8 cellular contexts compared by ENCODE assay signal in the genomic region with DNA sequence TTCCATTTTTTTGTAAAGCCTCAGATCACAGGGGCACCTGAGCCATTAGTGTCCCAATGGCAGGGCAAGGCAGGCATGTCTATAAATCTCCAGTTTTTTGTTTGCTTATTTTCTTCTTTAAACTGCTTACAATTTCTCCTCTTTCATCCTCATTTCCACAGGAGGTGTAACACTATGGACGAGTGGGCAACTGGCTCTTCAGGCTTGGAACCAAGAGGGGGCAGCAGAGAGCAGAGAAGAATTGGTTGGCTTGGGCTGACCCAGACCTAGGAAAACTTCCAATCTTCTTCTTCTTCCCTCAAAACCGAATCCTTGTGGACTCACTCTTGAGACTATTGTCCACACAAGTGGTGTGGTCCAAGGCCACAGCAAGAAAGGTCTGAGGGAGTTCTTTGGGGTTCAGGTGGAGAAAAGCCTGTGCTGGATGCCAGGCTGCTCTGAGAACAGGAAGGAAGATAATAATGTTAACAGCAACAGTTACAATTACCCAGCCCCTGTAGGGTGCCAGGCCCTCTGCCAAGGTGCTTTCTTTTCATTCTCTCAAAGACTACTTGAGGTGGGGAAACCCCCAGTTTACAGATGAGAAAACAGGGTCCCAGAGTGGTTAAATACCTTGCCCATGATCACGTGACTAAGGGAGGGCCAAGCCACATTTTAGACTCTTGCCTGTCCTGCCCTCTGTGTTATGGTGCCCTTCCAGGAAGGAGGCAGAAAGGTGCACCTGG.
A peak's percentile ranks its signal among the peaks of the same experiment; 100 is the strongest.
DNase-seq lines count a peak whose midpoint lies in the region; ATAC-seq, FAIRE-seq and TF ChIP-seq lines count a peak whose summit lies in the region.

No MANE protein-coding gene starts in this region.

- H3K27ac ChIP-seq in CD8-positive, alpha-beta memory T cell (ENCODE audit: low read depth, low read length) = no peak overlapping the region
- H3K27ac ChIP-seq in K562 (ENCODE audit: extremely low read depth, low read depth, low read length) (no peak overlapping the region), spleen (no peak overlapping the region)

- WGBS in K562 (ENCODE audit: insufficient coverage, low coverage, missing lambda C conversion rate) = 0% methylated on average over 3 of the region's 3 CpGs
- WGBS in spleen, 5 donors = 24 to 37% (median 29%) methylated on average over 3 of the region's 3 CpGs

- H3K9me1 ChIP-seq in K562 (ENCODE audit: control insufficient read depth, insufficient read depth, low read length) = no peaks in the 10 kb centered on the region

- H3K27ac Mint-ChIP-seq in CD8-positive, alpha-beta memory T cell = peak overlapping the region in 1 of 8 donors; percentile 64

- no TSS peak for BruUV-seq in K562 (replicated peaks; lab: Mats Ljungman, UMichigan)

- no peak overlapping the region for H3K4me3 ChIP-seq in CD8-positive, alpha-beta memory T cell (ENCODE audit: low read length)
- H3K4me3 ChIP-seq in K562 (no peak overlapping the region), spleen (no peak overlapping the region)

- H3K4me2 ChIP-seq in K562 (ENCODE audit: insufficient read depth, low read length) = no peak overlapping the region

- peaks cover 6 to 10% (median 6%) of the 10 kb centered on the region in 3 donors for H3K4me1 Mint-ChIP-seq in CD8-positive, alpha-beta memory T cell

- peak; percentile 14 for FAIRE-seq in RCC 7860 (lab: Jason Lieb, UNC)
- peak; percentile 89 for FAIRE-seq in K562 (lab: Jason Lieb, UNC)

- H3K4me1 ChIP-seq in CD8-positive, alpha-beta memory T cell (ENCODE audit: insufficient read depth, low read length) = no peaks in the 10 kb centered on the region
- H3K4me1 ChIP-seq in K562 (replicated peaks in 1 of 2; ENCODE audit: control insufficient read depth in 2 of 2, insufficient read depth in 2 of 2, low read length in 2 of 2) = no peaks in the 10 kb centered on the region
- peaks cover 0 to 3% (median 0%) of the 10 kb centered on the region in 6 donors for H3K4me1 ChIP-seq in spleen

- in situ Hi-C loops in K562 (cut with MboI) = loop anchor here (10.0 to 25.0 kb wide), 2 partner anchors 233 to 576 kb away; no protein-coding TSS in a partner anchor

- ATAC-seq in GM18909 (IDR thresholded peaks at IDR 0.05; ENCODE audit: poor library complexity, unreplicated experiment) = peak; percentile 68
- peak; percentile 36 for ATAC-seq in HG03469 (IDR thresholded peaks at IDR 0.05; ENCODE audit: unreplicated experiment)
- ATAC-seq in K562 = peak; percentile 98
- no peak for ATAC-seq in GM21737 (IDR thresholded peaks at IDR 0.05; ENCODE audit: unreplicated experiment)

- peaks cover 0 to 13% of the 10 kb centered on the region in 2 donors for H3K27me3 Mint-ChIP-seq in CD8-positive, alpha-beta memory T cell

- CTCF ChIA-PET in CD8-positive, alpha-beta memory T cell (lab: Charles Lee) = no interaction called here
- CTCF ChIA-PET in K562 (lab: Yijun Ruan, JAX; ENCODE audit: low intra/inter-chr PET ratio) = interaction anchor here (1.2 kb wide), 1 partner anchor 242 kb away, joined by 7 read pairs; no protein-coding TSS in a partner anchor

- peak; percentile 41 to 69 for TF ChIP-seq RAD21 in K562 (CRISPR knock-in tag; conservative IDR thresholded peaks at IDR 0.05 in 1 of 2, IDR thresholded peaks at IDR 0.05 in 1 of 2)

- no peak overlapping the region for H2AFZ ChIP-seq in K562 (ENCODE audit: low read depth, low read length)

- no peaks in the 10 kb centered on the region for H3K9me3 Mint-ChIP-seq in CD8-positive, alpha-beta memory T cell

- POLR2A ChIA-PET in CD8-positive, alpha-beta memory T cell (lab: Charles Lee) = no interaction called here
- POLR2A ChIA-PET in K562 (lab: Yijun Ruan, JAX) = interaction anchor here (0.7 kb wide), 1 partner anchor 21 kb away, joined by 3 read pairs; no protein-coding TSS in a partner anchor

- intact Hi-C loops in K562 (cut with micrococcal nuclease) (loop anchor here (1.0 to 5.0 kb wide), 2 partner anchors 239 to 242 kb away; no protein-coding TSS in a partner anchor), spleen (cut with DNase I; ENCODE audit: low total_unique reads) (loop anchor here (5.0 kb wide), 1 partner anchor 241 kb away; no protein-coding TSS in a partner anchor)

- no peak for TF ChIP-seq EP300 in K562 (IDR thresholded peaks at IDR 0.05; ENCODE audit: low read length)

- TF ChIP-seq CTCF in K562 (IDR thresholded peaks at IDR 0.05 in 2 of 3, conservative IDR thresholded peaks at IDR 0.05 in 1 of 3; ENCODE audit: insufficient read depth in 2 of 3, low read depth in 1 of 3, low read length in 3 of 3) (peak; percentile 73 to 80 (median 74)), spleen (IDR thresholded peaks at IDR 0.05 in 8 of 11, conservative IDR thresholded peaks at IDR 0.05 in 3 of 11) (peak in 10 of 11 experiments; percentile 31 to 82 (median 68))

- peak in 3 of 5 donors; percentile 13 to 49 (median 26) for DNase-seq in CD8-positive, alpha-beta memory T cell
- peak; percentile 20 for DNase-seq in RCC 7860 (ENCODE audit: low spot score)
- DNase-seq in K562 (ENCODE audit: extremely low read depth in 1 of 4, low spot score in 3 of 4) = peak; percentile 62 to 68 (median 64)
- DNase-seq in iPS-NIHi7 (ENCODE audit: extremely low spot score) = peak; percentile 77
- DNase-seq in spleen = no peak

- no peaks in the 10 kb centered on the region for H3K9me3 ChIP-seq in CD8-positive, alpha-beta memory T cell (ENCODE audit: low read length)
- H3K9me3 ChIP-seq in K562 (replicated peaks; ENCODE audit: control insufficient read depth, insufficient read depth, low read depth, low read length) (no peaks in the 10 kb centered on the region), spleen (no peaks in the 10 kb centered on the region)

- H3K27me3 ChIP-seq in CD8-positive, alpha-beta memory T cell (ENCODE audit: insufficient read depth, low read length, poor library complexity, severe bottlenecking) = no peaks in the 10 kb centered on the region
- peaks cover 9 to 35% of the 10 kb centered on the region in 2 experiments; a peak in 4 of 5 replicates for H3K27me3 ChIP-seq in K562 (ENCODE audit: control insufficient read depth in 2 of 2, insufficient read depth in 2 of 2, low read length in 2 of 2)
- H3K27me3 ChIP-seq in spleen (replicated peaks in 1 of 7) = no peaks in the 10 kb centered on the region

- no peaks in the 10 kb centered on the region for H3K36me3 ChIP-seq in CD8-positive, alpha-beta memory T cell (ENCODE audit: insufficient read depth, low read length)
- H3K36me3 ChIP-seq in K562 (ENCODE audit: control insufficient read depth, insufficient read depth, low read length) (no peaks in the 10 kb centered on the region), spleen (no peaks in the 10 kb centered on the region)

- no peak overlapping the region for H3K9ac ChIP-seq in K562 (ENCODE audit: insufficient read depth in 1 of 2, low read depth in 2 of 2, low read length in 2 of 2)

- peak overlapping the region in 1 of 7 donors; percentile 12 for H3K4me3 Mint-ChIP-seq in CD8-positive, alpha-beta memory T cell

- H4K20me1 ChIP-seq in K562 (replicated peaks; ENCODE audit: control insufficient read depth, insufficient read depth, low read length) = no peaks in the 10 kb centered on the region; the same call in none of the 2 replicates

- no peak for TF ChIP-seq POLR2A in K562 (conservative IDR thresholded peaks at IDR 0.05)
- TF ChIP-seq POLR2A in spleen (IDR thresholded peaks at IDR 0.05) = no peak

- H3K79me2 ChIP-seq in K562 (ENCODE audit: control insufficient read depth, insufficient read depth, low read length) = no peaks in the 10 kb centered on the region

- no peaks in the 10 kb centered on the region for H3K36me3 Mint-ChIP-seq in CD8-positive, alpha-beta memory T cell

TF ChIP-seq in K562, 482 proteins besides CTCF, POLR2A, EP300 and RAD21 (continues in another document):
- TF ChIP-seq RAD51 (IDR thresholded peaks at IDR 0.05; ENCODE audit: borderline replicate concordance, low read depth) (peak; percentile 85), PRPF4 (IDR thresholded peaks at IDR 0.05; ENCODE audit: insufficient read depth, low read depth, low read length, poor library complexity, severe bottlenecking) (no peak), MAZ (CRISPR knock-in tag; conservative IDR thresholded peaks at IDR 0.05 in 1 of 2, IDR thresholded peaks at IDR 0.05 in 1 of 2) (no peak), TOE1 (IDR thresholded peaks at IDR 0.05; ENCODE audit: borderline replicate concordance) (peak; percentile 69; the same call in 1 of the 2 replicates), TOE1 (CRISPR knock-in tag; IDR thresholded peaks at IDR 0.05; ENCODE audit: borderline replicate concordance, low read depth) (no peak), ZNF79 (CRISPR knock-in tag; IDR thresholded peaks at IDR 0.05; ENCODE audit: low read depth) (no peak), DMBX1 (CRISPR knock-in tag; IDR thresholded peaks at IDR 0.05; ENCODE audit: borderline replicate concordance) (no peak), BRCA1 (IDR thresholded peaks at IDR 0.05) (no peak), BRCA1 (CRISPR knock-in tag; IDR thresholded peaks at IDR 0.05) (no peak), MYC (IDR thresholded peaks at IDR 0.05; ENCODE audit: low read depth, low read length) (no peak), MYC (CRISPR knock-in tag; IDR thresholded peaks at IDR 0.05; ENCODE audit: borderline replicate concordance, low read depth) (no peak), SMAD2 (IDR thresholded peaks at IDR 0.05; ENCODE audit: low read depth, low read length) (no peak), CBX5 (IDR thresholded peaks at IDR 0.05; ENCODE audit: borderline replicate concordance, low read depth) (no peak), RBM39 (optimal IDR thresholded peaks at IDR 0.05; ENCODE audit: low read depth, low read length) (no peak), NFRKB (IDR thresholded peaks at IDR 0.05; ENCODE audit: low read depth) (no peak), NFYB (IDR thresholded peaks at IDR 0.05; ENCODE audit: extremely low read depth, insufficient read length) (no peak)
- TF ChIP-seq, protein P1, sequence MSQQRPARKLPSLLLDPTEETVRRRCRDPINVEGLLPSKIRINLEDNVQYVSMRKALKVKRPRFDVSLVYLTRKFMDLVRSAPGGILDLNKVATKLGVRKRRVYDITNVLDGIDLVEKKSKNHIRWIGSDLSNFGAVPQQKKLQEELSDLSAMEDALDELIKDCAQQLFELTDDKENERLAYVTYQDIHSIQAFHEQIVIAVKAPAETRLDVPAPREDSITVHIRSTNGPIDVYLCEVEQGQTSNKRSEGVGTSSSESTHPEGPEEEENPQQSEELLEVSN (IDR thresholded peaks at IDR 0.05; ENCODE audit: borderline replicate concordance in 1 of 2, extremely low read depth in 1 of 2, insufficient read depth in 1 of 2, insufficient read length in 1 of 2, low read depth in 1 of 2, low read length in 1 of 2, poor library complexity in 1 of 2, severe bottlenecking in 1 of 2) = no peak
- TF ChIP-seq, protein P2, sequence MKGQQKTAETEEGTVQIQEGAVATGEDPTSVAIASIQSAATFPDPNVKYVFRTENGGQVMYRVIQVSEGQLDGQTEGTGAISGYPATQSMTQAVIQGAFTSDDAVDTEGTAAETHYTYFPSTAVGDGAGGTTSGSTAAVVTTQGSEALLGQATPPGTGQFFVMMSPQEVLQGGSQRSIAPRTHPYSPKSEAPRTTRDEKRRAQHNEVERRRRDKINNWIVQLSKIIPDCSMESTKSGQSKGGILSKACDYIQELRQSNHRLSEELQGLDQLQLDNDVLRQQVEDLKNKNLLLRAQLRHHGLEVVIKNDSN (CRISPR knock-in tag; IDR thresholded peaks at IDR 0.05) = peak; percentile 50; the same call in 1 of the 2 replicates
